In the genomic region with DNA sequence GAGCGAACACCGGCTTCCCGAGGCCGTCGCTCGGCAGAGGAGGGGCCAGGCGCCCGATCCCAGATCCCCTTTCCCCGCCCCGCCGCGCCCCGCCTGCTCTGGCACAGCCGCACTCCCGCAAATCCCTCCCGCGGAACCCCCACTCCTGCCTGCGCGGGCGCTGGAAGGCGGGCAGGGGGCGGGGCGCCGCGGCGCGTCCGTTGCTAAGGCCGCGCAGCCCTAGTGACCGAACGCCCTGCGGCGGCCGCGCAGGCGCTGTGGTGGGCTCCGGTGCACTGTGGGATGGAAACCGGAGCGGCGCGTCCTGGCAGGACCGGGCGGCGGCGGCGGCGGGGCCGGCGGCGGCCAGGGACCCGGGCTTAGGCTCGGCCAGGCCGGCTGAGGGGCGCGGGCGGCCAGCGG, we compare ENCODE assay signal across 8 cellular contexts. TPM values are rescaled to one million over a fixed set of nuclear protein-coding genes. Genes with fewer than 3 reads are reported as not detected.
DNase-seq lines count a peak whose midpoint lies in the region; ATAC-seq and TF ChIP-seq lines count a peak whose summit lies in the region.

A gene with protein sequence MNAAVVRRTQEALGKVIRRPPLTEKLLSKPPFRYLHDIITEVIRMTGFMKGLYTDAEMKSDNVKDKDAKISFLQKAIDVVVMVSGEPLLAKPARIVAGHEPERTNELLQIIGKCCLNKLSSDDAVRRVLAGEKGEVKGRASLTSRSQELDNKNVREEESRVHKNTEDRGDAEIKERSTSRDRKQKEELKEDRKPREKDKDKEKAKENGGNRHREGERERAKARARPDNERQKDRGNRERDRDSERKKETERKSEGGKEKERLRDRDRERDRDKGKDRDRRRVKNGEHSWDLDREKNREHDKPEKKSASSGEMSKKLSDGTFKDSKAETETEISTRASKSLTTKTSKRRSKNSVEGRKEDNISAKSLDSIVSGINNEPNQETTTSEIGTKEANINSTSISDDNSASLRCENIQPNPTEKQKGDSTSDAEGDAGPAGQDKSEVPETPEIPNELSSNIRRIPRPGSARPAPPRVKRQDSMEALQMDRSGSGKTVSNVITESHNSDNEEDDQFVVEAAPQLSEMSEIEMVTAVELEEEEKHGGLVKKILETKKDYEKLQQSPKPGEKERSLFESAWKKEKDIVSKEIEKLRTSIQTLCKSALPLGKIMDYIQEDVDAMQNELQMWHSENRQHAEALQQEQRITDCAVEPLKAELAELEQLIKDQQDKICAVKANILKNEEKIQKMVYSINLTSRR (plus strand): TSS at position 273 of the 402 bp plus-strand sequence. CDS start 145 bp downstream, outside the sequence.

- CTCF ChIA-PET in activated CD8-positive, alpha-beta memory T cell treated with anti-CD3 and anti-CD28 coated beads, Interleukin-2, amount 10 ng/mL, durations not matched to agents 7 days and 5 days (lab: Charles Lee): interaction anchor here (1.4 kb wide), 1 partner anchor 10 kb away, joined by 5 read pairs; no protein-coding TSS in a partner anchor

- H3K36me3 ChIP-seq in CD4-positive, CD25-positive, alpha-beta regulatory T cell (ENCODE audit: control insufficient read depth, insufficient read depth, low read length): no peaks in the 10 kb centered on the region
- H3K36me3 ChIP-seq in endodermal cell (ENCODE audit: control insufficient read depth, insufficient read depth, low read length) (peaks cover 15% of the 10 kb centered on the region), mesodermal cell (ENCODE audit: control insufficient read depth, insufficient read depth, low read length) (peaks cover 25% of the 10 kb centered on the region)

- WGBS in endodermal cell (ENCODE audit: insufficient coverage in 1 of 2, insufficient read length in 1 of 2), 2 experiments: 0% methylated on average over 2 to 58 of the region's 58 CpGs
- WGBS in mesodermal cell (ENCODE audit: insufficient coverage in 2 of 2), 2 experiments: 0 to 1% methylated on average over 21 to 32 of the region's 58 CpGs

- H3K4me3 Mint-ChIP-seq in CD4-positive, CD25-positive, alpha-beta regulatory T cell: peak within 1 kb of the TSS; percentile 83 to 94 (median 90)
- peak within 1 kb of the TSS; percentile 65 for H3K4me3 Mint-ChIP-seq in activated CD8-positive, alpha-beta memory T cell treated with anti-CD3 and anti-CD28 coated beads, Interleukin-2, amount 10 ng/mL, durations not matched to agents 7 days and 5 days
- H3K4me3 Mint-ChIP-seq in endodermal cell: peak within 1 kb of the TSS; percentile 71

- H3K9me3 Mint-ChIP-seq in CD4-positive, CD25-positive, alpha-beta regulatory T cell: peaks cover 0 to 1% (median 0%) of the 10 kb centered on the region in 7 donors
- H3K9me3 Mint-ChIP-seq in activated CD8-positive, alpha-beta memory T cell treated with anti-CD3 and anti-CD28 coated beads, Interleukin-2, amount 10 ng/mL, durations not matched to agents 7 days and 5 days (ENCODE audit: low read depth): no peaks in the 10 kb centered on the region
- no peaks in the 10 kb centered on the region for H3K9me3 Mint-ChIP-seq in endodermal cell

- H3K27ac Mint-ChIP-seq in CD4-positive, CD25-positive, alpha-beta regulatory T cell: peak within 1 kb of the TSS in 2 of 3 donors; percentile 46 to 75
- H3K27ac Mint-ChIP-seq in activated CD8-positive, alpha-beta memory T cell treated with anti-CD3 and anti-CD28 coated beads, Interleukin-2, amount 10 ng/mL, durations not matched to agents 7 days and 5 days: no peak within 1 kb of the TSS
- H3K27ac Mint-ChIP-seq in endodermal cell: peak within 1 kb of the TSS; percentile 61

- H3K36me3 Mint-ChIP-seq in CD4-positive, CD25-positive, alpha-beta regulatory T cell: peaks cover 3% of the 10 kb centered on the region
- H3K36me3 Mint-ChIP-seq in activated CD8-positive, alpha-beta memory T cell treated with anti-CD3 and anti-CD28 coated beads, Interleukin-2, amount 10 ng/mL, durations not matched to agents 7 days and 5 days: no peaks in the 10 kb centered on the region
- peaks cover 14% of the 10 kb centered on the region for H3K36me3 Mint-ChIP-seq in endodermal cell (ENCODE audit: low read depth)

- peak; percentile 82 to 85 (median 84) for DNase-seq in CD4-positive, CD25-positive, alpha-beta regulatory T cell
- DNase-seq in HPDE6-E6E7 (ENCODE audit: extremely low spot score) (peak; percentile 93), NOMO-1 (lab: John Stamatoyannopoulos, UW; ENCODE audit: unreplicated experiment in 2 of 2) (peak; percentile 66 to 84), endodermal cell (peak; percentile 97)
- DNase-seq in activated CD8-positive, alpha-beta memory T cell treated with anti-CD3 and anti-CD28 coated beads, Interleukin-2, amount 10 ng/mL, durations not matched to agents 7 days and 5 days: peak; percentile 86
- peak; percentile 55 for DNase-seq in stimulated activated CD8-positive, alpha-beta memory T cell treated with anti-CD3 and anti-CD28 coated beads, Interleukin-15, amount 100 ng/mL, for 1 hour (ENCODE audit: low read depth)

- H3K9ac ChIP-seq in endodermal cell (ENCODE audit: extremely low read depth, low read length, poor library complexity, severe bottlenecking): peak within 1 kb of the TSS; percentile 44

- H3K4me1 Mint-ChIP-seq in CD4-positive, CD25-positive, alpha-beta regulatory T cell: peaks cover 0 to 24% (median 9%) of the 10 kb centered on the region in 4 donors
- H3K4me1 Mint-ChIP-seq in activated CD8-positive, alpha-beta memory T cell treated with anti-CD3 and anti-CD28 coated beads, Interleukin-2, amount 10 ng/mL, durations not matched to agents 7 days and 5 days: peaks cover 16% of the 10 kb centered on the region
- peaks cover 6% of the 10 kb centered on the region for H3K4me1 Mint-ChIP-seq in endodermal cell

- H3K27me3 Mint-ChIP-seq in CD4-positive, CD25-positive, alpha-beta regulatory T cell: peaks cover 14% of the 10 kb centered on the region
- peaks cover 16% of the 10 kb centered on the region for H3K27me3 Mint-ChIP-seq in activated CD8-positive, alpha-beta memory T cell treated with anti-CD3 and anti-CD28 coated beads, Interleukin-2, amount 10 ng/mL, durations not matched to agents 7 days and 5 days
- H3K27me3 Mint-ChIP-seq in endodermal cell (ENCODE audit: insufficient read depth): peaks cover 14% of the 10 kb centered on the region

- H3K27ac ChIP-seq in CD4-positive, CD25-positive, alpha-beta regulatory T cell (ENCODE audit: insufficient read depth, low read length, poor library complexity, severe bottlenecking): no peak within 1 kb of the TSS
- H3K27ac ChIP-seq in endodermal cell (ENCODE audit: low read depth, low read length): no peak within 1 kb of the TSS
- no peak within 1 kb of the TSS for H3K27ac ChIP-seq in mesodermal cell (ENCODE audit: low read depth, low read length, severe bottlenecking)

- peaks cover 15% of the 10 kb centered on the region for H3K4me1 ChIP-seq in CD4-positive, CD25-positive, alpha-beta regulatory T cell (ENCODE audit: control insufficient read depth, insufficient read depth, low read length, poor library complexity, severe bottlenecking)
- H3K4me1 ChIP-seq in endodermal cell (ENCODE audit: control insufficient read depth, insufficient read depth, low read length): peaks cover 9% of the 10 kb centered on the region
- no peaks in the 10 kb centered on the region for H3K4me1 ChIP-seq in mesodermal cell (ENCODE audit: control insufficient read depth, insufficient read depth, low read length, poor library complexity, severe bottlenecking)

- peak; percentile 95 to 96 for ATAC-seq in CD4-positive, CD25-positive, alpha-beta regulatory T cell (ENCODE audit: low read depth in 2 of 2)
- ATAC-seq in GM19463 (IDR thresholded peaks at IDR 0.05; ENCODE audit: unreplicated experiment): peak; percentile 98
- peak; percentile 96 for ATAC-seq in activated CD8-positive, alpha-beta memory T cell treated with anti-CD3 and anti-CD28 coated beads, Interleukin-2, amount 10 ng/mL, durations not matched to agents 7 days and 5 days

- H3K9me3 ChIP-seq in CD4-positive, CD25-positive, alpha-beta regulatory T cell (ENCODE audit: control insufficient read depth in 2 of 2, low read length in 2 of 2): no peaks in the 10 kb centered on the region
- H3K9me3 ChIP-seq in endodermal cell (ENCODE audit: control insufficient read depth, low read length) (no peaks in the 10 kb centered on the region), mesodermal cell (ENCODE audit: control insufficient read depth, low read length) (no peaks in the 10 kb centered on the region)

- H3K4me3 ChIP-seq in CD4-positive, CD25-positive, alpha-beta regulatory T cell (ENCODE audit: low read depth, low read length): peak within 1 kb of the TSS; percentile 62
- H3K4me3 ChIP-seq in endodermal cell (ENCODE audit: low read length): peak within 1 kb of the TSS; percentile 89
- H3K4me3 ChIP-seq in mesodermal cell (ENCODE audit: extremely low read depth, insufficient read depth, low read length, poor library complexity, severe bottlenecking): peak within 1 kb of the TSS; percentile 55

- H3K27me3 ChIP-seq in CD4-positive, CD25-positive, alpha-beta regulatory T cell (ENCODE audit: control insufficient read depth, insufficient read depth, low read length): peaks cover 3% of the 10 kb centered on the region
- peaks cover 10% of the 10 kb centered on the region for H3K27me3 ChIP-seq in endodermal cell (ENCODE audit: control insufficient read depth, insufficient read depth, low read length, poor library complexity, severe bottlenecking)

- TF ChIP-seq CTCF in endodermal cell (conservative IDR thresholded peaks at IDR 0.05): no peak

RNA-seq across cellular contexts. Expression of the gene that starts here (rescaled TPM):
- 9.9 TPM for total RNA-seq in CD4-positive, CD25-positive, alpha-beta regulatory T cell
- polyA plus RNA-seq in CD4-positive, CD25-positive, alpha-beta regulatory T cell: 1 to 10 TPM; 3.1 to 3.8 (median 3.4) TPM
- total RNA-seq in activated CD8-positive, alpha-beta memory T cell treated with anti-CD3 and anti-CD28 coated beads, Interleukin-2, amount 10 ng/mL, durations not matched to agents 7 days and 5 days: 1 to 10 TPM; 6.8 to 8.8 TPM
- total RNA-seq in endodermal cell: 10 to 100 TPM; 21.9 to 28.3 TPM
- polyA plus RNA-seq in endodermal cell (2013, experiment 1 of 2): 14.1 TPM
- 10.9 TPM for polyA plus RNA-seq in endodermal cell (2013, experiment 2 of 2)
- 13.5 TPM for polyA plus RNA-seq in mesodermal cell (2013, experiment 1 of 2)
- polyA plus RNA-seq in mesodermal cell (2013, experiment 2 of 2): 11.0 TPM
